Comparison of ENCODE assay signal across 12 cellular contexts in genomic region chr12:28130625-28131598, GRCh38. TPM values are rescaled to one million over a fixed set of nuclear protein-coding genes. Genes with fewer than 3 reads are reported as not detected.
DNase-seq lines count a peak whose midpoint lies in the region; ATAC-seq and TF ChIP-seq lines count a peak whose summit lies in the region.
"Had no signal": no experiment of that assay in that cellular context is flagged by ENCODE, and none has a peak within 500 bp of the region (broad histone marks: within the 10 kb centered on the region; RNA-seq: fewer than 3 reads in every experiment).

No MANE protein-coding gene starts in this region.

- no peak for TF ChIP-seq CTCF in heart left ventricle (IDR thresholded peaks at IDR 0.05)
- no peak for TF ChIP-seq CTCF in fibroblast of pulmonary artery (IDR thresholded peaks at IDR 0.05; ENCODE audit: low read length, missing control alignments)
- TF ChIP-seq CTCF in testis (IDR thresholded peaks at IDR 0.05): no peak

- H3K27me3 ChIP-seq in heart left ventricle: no peaks in the 10 kb centered on the region
- no peaks in the 10 kb centered on the region for H3K27me3 ChIP-seq in SJSA1 (replicated peaks)
- no peaks in the 10 kb centered on the region for H3K27me3 ChIP-seq in testis

- peaks cover 0 to 2% (median 0%) of the 10 kb centered on the region in 12 donors for H3K4me1 ChIP-seq in heart left ventricle
- H3K4me1 ChIP-seq in SJSA1 (replicated peaks): peaks cover 24% of the 10 kb centered on the region
- H3K4me1 ChIP-seq in testis: peaks cover 11% of the 10 kb centered on the region

- 44 to 58% (median 53%) methylated on average over 10 of the region's 10 CpGs for WGBS in heart left ventricle, 4 donors
- 41 to 54% methylated on average over 10 of the region's 10 CpGs for WGBS in testis, 2 donors

- no peaks in the 10 kb centered on the region for H3K36me3 ChIP-seq in heart left ventricle
- no peaks in the 10 kb centered on the region for H3K36me3 ChIP-seq in SJSA1
- H3K36me3 ChIP-seq in testis (ENCODE audit: low read depth, missing control alignments): no peaks in the 10 kb centered on the region

- intact Hi-C loops in heart left ventricle (cut with DNase I): no loop called here
- intact Hi-C loops in Right ventricle myocardium superior (cut with DNase I): no loop called here
- intact Hi-C loops in testis (cut with DNase I; ENCODE audit: low total_unique reads): no loop called here

- TF ChIP-seq POLR2A in heart left ventricle (IDR thresholded peaks at IDR 0.05) (no peak), testis (IDR thresholded peaks at IDR 0.05) (no peak)

- no peaks in the 10 kb centered on the region for H3K9me3 ChIP-seq in heart left ventricle
- no peaks in the 10 kb centered on the region for H3K9me3 ChIP-seq in SJSA1 (replicated peaks)
- no peaks in the 10 kb centered on the region for H3K9me3 ChIP-seq in testis

- H3K27ac ChIP-seq in heart left ventricle (peak overlapping the region in 2 of 12 donors; percentile 1 to 29), SJSA1 (peak overlapping the region; percentile 96), testis (peak overlapping the region; percentile 3 to 29)

- DNase-seq in heart left ventricle (peak; percentile 28 to 76 (median 45)), Right ventricle myocardium superior (no peak), SJSA1 (ENCODE audit: low read depth in 1 of 2, low spot score in 2 of 2) (peak; percentile 90 to 93), fibroblast of pulmonary artery (ENCODE audit: low read depth) (peak; percentile 100), testis (peak; percentile 31)
- no peak for DNase-seq in effector CD4-positive, alpha-beta T cell
- DNase-seq: activated B cell treated with CpG ODN at 0.5 μM for 24 hours; CD4-positive, alpha-beta T cell; endodermal cell; NCI-H1092 treated with DMSO at 0.1 percent for 48 hours had no signal

- ATAC-seq in heart left ventricle (peak in 3 of 4 donors; percentile 93 to 98 (median 94)), Right ventricle myocardium superior (ENCODE audit: poor library complexity) (no peak), GM21360 (IDR thresholded peaks at IDR 0.05; ENCODE audit: unreplicated experiment) (no peak), HG02588 (IDR thresholded peaks at IDR 0.05; ENCODE audit: unreplicated experiment) (no peak)

- H3K4me3 ChIP-seq in heart left ventricle (no peak overlapping the region), SJSA1 (no peak overlapping the region), fibroblast of pulmonary artery (replicated peaks; ENCODE audit: low read depth, low read length) (no peak overlapping the region), testis (no peak overlapping the region)

RNA-seq across cellular contexts. Expression of gene CCDC91, which starts 59.3 kb away (rescaled TPM):
- total RNA-seq in heart left ventricle: 10 to 100 TPM; 36.0 to 62.1 (median 52.2) TPM
- 10 to 100 TPM; 24.9 to 32.1 TPM for polyA plus RNA-seq in heart left ventricle
- 50.4 TPM for total RNA-seq in Right ventricle myocardium superior
- total RNA-seq in SJSA1 (2014; rRNA removed; shearing (Covaris generic)): 9.2 and 35.6 TPM in 2 replicates
- total RNA-seq in testis: 100 to 1,000 TPM in 1 of 2 donors, 10 to 100 TPM in 1; 92.1 to 226 TPM
- 60.6 TPM for polyA plus RNA-seq in testis (ENCODE audit: insufficient read depth, low read depth, low replicate concordance)

Comparison
In these comparisons a context has a peak if more than half of its experiments do, and no peak if none do; other contexts are left out.
1. ATAC-seq: peak in heart left ventricle (3 of 4); none in Right ventricle myocardium superior (single experiment), GM21360 (single experiment) and HG02588 (single experiment).
2. DNase-seq: peak in heart left ventricle (5 of 5), SJSA1 (2 of 2), fibroblast of pulmonary artery (single experiment) and testis (single experiment); none in Right ventricle myocardium superior (single experiment) and effector CD4-positive, alpha-beta T cell (single experiment).